Comparison of ENCODE assay signal across 1 cellular context in genomic region chr1:23524716-23525401, GRCh38.
TF ChIP-seq lines count a peak whose summit lies in the region.

No MANE protein-coding gene starts in this region.

TF ChIP-seq in K562, 482 proteins besides CTCF, POLR2A, EP300 and RAD21:
- peak; percentile 71 for TF ChIP-seq NFIC (IDR thresholded peaks at IDR 0.05)
- TF ChIP-seq MYNN (IDR thresholded peaks at IDR 0.05): 0 out of 2 replicates have a peak, but pooled peaks have one; percentile 15
- TF ChIP-seq MYNN (CRISPR knock-in tag; IDR thresholded peaks at IDR 0.05): no peak
- peak; percentile 34; the same call in 1 of the 2 replicates for TF ChIP-seq VEZF1 (CRISPR knock-in tag; IDR thresholded peaks at IDR 0.05)
- TF ChIP-seq HDGF (IDR thresholded peaks at IDR 0.05): no peak
- TF ChIP-seq RBFOX2 (IDR thresholded peaks at IDR 0.05; ENCODE audit: low read depth, low read length): peak; percentile 54; the same call in 1 of the 2 replicates
- TF ChIP-seq CHD1 (IDR thresholded peaks at IDR 0.05; ENCODE audit: low read length): no peak
- TF ChIP-seq TFAP4 (CRISPR knock-in tag; IDR thresholded peaks at IDR 0.05; ENCODE audit: borderline replicate concordance): 0 out of 2 replicates have a peak, but pooled peaks have one; percentile 56
- TF ChIP-seq POLR2G (IDR thresholded peaks at IDR 0.05; ENCODE audit: low read depth, low read length): peak; percentile 38; the same call in 1 of the 2 replicates
